ENCODE assay signal across 15 cellular contexts in the genomic region with DNA sequence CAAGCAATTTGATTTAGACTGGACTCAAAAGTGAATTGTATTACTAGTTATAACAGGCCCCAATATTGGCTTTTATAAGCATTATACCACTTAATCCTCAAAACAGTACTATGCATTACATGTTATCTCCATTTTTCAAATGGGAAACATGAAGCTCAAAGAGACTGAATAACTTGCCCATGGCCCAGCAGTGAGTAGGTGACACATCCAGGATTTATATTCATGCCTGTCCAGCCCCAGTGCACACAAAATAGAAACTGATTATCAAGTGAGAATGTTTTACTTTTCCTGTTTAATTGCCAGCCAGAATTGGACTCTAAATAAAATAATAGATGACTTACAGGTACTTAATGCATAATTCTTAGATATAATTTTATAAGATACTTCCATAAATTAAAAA.
DNase-seq lines count a peak whose midpoint lies in the region; ATAC-seq and TF ChIP-seq lines count a peak whose summit lies in the region.
"Had no signal": no experiment of that assay in that cellular context is flagged by ENCODE, and none has a peak within 500 bp of the region (broad histone marks: within the 10 kb centered on the region; RNA-seq: fewer than 3 reads in every experiment).

No MANE protein-coding gene starts in this region.

- H3K27ac ChIP-seq in heart left ventricle = peak overlapping the region; percentile 8 to 90 (median 81)
- no peak overlapping the region for H3K27ac ChIP-seq in smooth muscle cell (ENCODE audit: low read depth)

- CTCF ChIA-PET in activated CD4-positive, alpha-beta T cell treated with anti-CD3 and anti-CD28 coated beads for 36 hours (lab: Charles Lee) = interaction anchor here (1.3 to 2.5 kb wide), 6 partner anchors 9 to 86 kb away, joined by 3 to 16 read pairs (median 4); no protein-coding TSS in a partner anchor

- no peak for ATAC-seq in activated CD4-positive, alpha-beta T cell treated with anti-CD3 and anti-CD28 coated beads for 36 hours
- ATAC-seq in T-helper 17 cell (no peak), heart left ventricle (peak in 2 of 4 donors; percentile 26 to 44), GM18907 (IDR thresholded peaks at IDR 0.05; ENCODE audit: unreplicated experiment) (no peak), HG02588 (IDR thresholded peaks at IDR 0.05; ENCODE audit: unreplicated experiment) (no peak)

- no peak overlapping the region for H3K4me3 Mint-ChIP-seq in activated CD4-positive, alpha-beta T cell treated with anti-CD3 and anti-CD28 coated beads for 36 hours
- H3K4me3 Mint-ChIP-seq in T-helper 17 cell = peak overlapping the region; percentile 87

- H3K36me3 Mint-ChIP-seq in activated CD4-positive, alpha-beta T cell treated with anti-CD3 and anti-CD28 coated beads for 36 hours (ENCODE audit: low read depth) = peaks cover 12% of the 10 kb centered on the region
- H3K36me3 Mint-ChIP-seq in T-helper 17 cell (ENCODE audit: low read depth) = peaks cover 10% of the 10 kb centered on the region

- no peaks in the 10 kb centered on the region for H3K9me3 ChIP-seq in T-helper 17 cell (ENCODE audit: control insufficient read depth, low read length, poor library complexity, severe bottlenecking)
- H3K9me3 ChIP-seq in heart left ventricle = no peaks in the 10 kb centered on the region
- H3K9me3 ChIP-seq in smooth muscle cell (replicated peaks; ENCODE audit: low read depth) = no peaks in the 10 kb centered on the region

- peak overlapping the region; percentile 87 for H3K27ac Mint-ChIP-seq in activated CD4-positive, alpha-beta T cell treated with anti-CD3 and anti-CD28 coated beads for 36 hours
- H3K27ac Mint-ChIP-seq in T-helper 17 cell = peak overlapping the region; percentile 99

- TF ChIP-seq CTCF in heart left ventricle (IDR thresholded peaks at IDR 0.05) (no peak), smooth muscle cell (IDR thresholded peaks at IDR 0.05; ENCODE audit: borderline replicate concordance, insufficient read depth, poor library complexity, severe bottlenecking) (no peak)

- no peak overlapping the region for H3K4me2 ChIP-seq in smooth muscle cell

- peaks cover 52% of the 10 kb centered on the region for H3K4me1 Mint-ChIP-seq in activated CD4-positive, alpha-beta T cell treated with anti-CD3 and anti-CD28 coated beads for 36 hours
- peaks cover 38% of the 10 kb centered on the region for H3K4me1 Mint-ChIP-seq in T-helper 17 cell

- no peak overlapping the region for H2AFZ ChIP-seq in smooth muscle cell (ENCODE audit: low read depth)

- H3K9me3 Mint-ChIP-seq in activated CD4-positive, alpha-beta T cell treated with anti-CD3 and anti-CD28 coated beads for 36 hours (ENCODE audit: low read depth) = no peaks in the 10 kb centered on the region

- H3K36me3 ChIP-seq in heart left ventricle = peaks cover 0 to 48% (median 23%) of the 10 kb centered on the region in 9 donors
- no peaks in the 10 kb centered on the region for H3K36me3 ChIP-seq in smooth muscle cell (ENCODE audit: low read depth)

- no peak for DNase-seq in activated CD4-positive, alpha-beta T cell treated with anti-CD3 and anti-CD28 coated beads for 36 hours
- DNase-seq in activated CD4-positive, alpha-beta T cell treated with anti-CD3 and anti-CD28 coated beads, Interleukin-2, amount 50 U/mL, for 48 hours = no peak
- DNase-seq in T-helper 17 cell (no peak), heart left ventricle (no peak), smooth muscle cell (lab: John Stamatoyannopoulos, UW; ENCODE audit: unreplicated experiment) (no peak), KBM-7 (no peak)
- DNase-seq: activated gamma-delta T cell treated with Interleukin-2 at 50 U/mL for 16 hours, midbrain, NCI-H2081 treated with DMSO at 0.1 percent for 48 hours, NCI-H82, occipital lobe, small intestine had no signal

- POLR2A ChIA-PET in activated CD4-positive, alpha-beta T cell treated with anti-CD3 and anti-CD28 coated beads for 36 hours (lab: Charles Lee) = interaction anchor here (0.8 to 3.6 kb wide), 3 partner anchors 24 to 82 kb away, joined by 4 to 19 read pairs (median 10); a partner anchor contains a TSS

- peaks cover 0 to 88% (median 57%) of the 10 kb centered on the region in 12 donors for H3K4me1 ChIP-seq in heart left ventricle
- peaks cover 3% of the 10 kb centered on the region for H3K4me1 ChIP-seq in smooth muscle cell (ENCODE audit: low read depth)

- H3F3A ChIP-seq in smooth muscle cell (ENCODE audit: low read depth) = no peaks in the 10 kb centered on the region

- intact Hi-C loops in activated CD4-positive, alpha-beta T cell treated with anti-CD3 and anti-CD28 coated beads for 36 hours (cut with DNase I, micrococcal nuclease) = loop anchor here (2.0 to 10.0 kb wide), 6 partner anchors 84 to 1396 kb away; a partner anchor contains a TSS
- intact Hi-C loops in heart left ventricle (cut with DNase I) = loop anchor here in 2 of 10 donors (5.0 to 10.0 kb wide), 4 partner anchors 64 to 83 kb away; a partner anchor contains a TSS

- H3K4me3 ChIP-seq in heart left ventricle (no peak overlapping the region), smooth muscle cell (no peak overlapping the region)
- H3K4me3 ChIP-seq: GM12878 had no signal

- H3K9ac ChIP-seq in smooth muscle cell (ENCODE audit: low read depth) = peak overlapping the region; percentile 21

- H3K27me3 ChIP-seq in heart left ventricle (no peaks in the 10 kb centered on the region), smooth muscle cell (ENCODE audit: low read depth) (no peaks in the 10 kb centered on the region)

- H3K27me3 Mint-ChIP-seq in activated CD4-positive, alpha-beta T cell treated with anti-CD3 and anti-CD28 coated beads for 36 hours = no peaks in the 10 kb centered on the region
- H3K27me3 Mint-ChIP-seq in T-helper 17 cell = no peaks in the 10 kb centered on the region

- in situ Hi-C loops in KBM-7 (cut with MboI; ENCODE audit: low pct_unique_long_range_greater_than_20kb, low sequenced_read_pairs) = no loop called here

- no peak for TF ChIP-seq POLR2A in heart left ventricle (IDR thresholded peaks at IDR 0.05)

- H3K79me2 ChIP-seq in smooth muscle cell (ENCODE audit: low read depth) = no peaks in the 10 kb centered on the region

- no peaks in the 10 kb centered on the region for H4K20me1 ChIP-seq in smooth muscle cell (ENCODE audit: low read depth)
